31 cellular contexts compared by ENCODE assay signal in genomic region chr3:3447671-3448070, GRCh38.
"Had no signal": no experiment of that assay in that cellular context is flagged by ENCODE, and none has a peak within 500 bp of the region (broad histone marks: within the 10 kb centered on the region; RNA-seq: fewer than 3 reads in every experiment).

No MANE protein-coding gene starts in this region.

- H3K9me3 ChIP-seq: gastroesophageal sphincter, heart right ventricle, mucosa of descending colon, testis, tibial artery, uterus had no signal

- H3K27ac ChIP-seq: gastroesophageal sphincter, heart right ventricle, neural progenitor cell, parathyroid adenoma, skin epidermis, spleen, testis, tibial artery, uterus had no signal

- DNase-seq: cerebellar nuclear complex; cortex of kidney; effector memory CD8-positive, alpha-beta T cell; foreskin fibroblast; heart right ventricle; hypothalamus; immature natural killer cell; mesenchymal stem cell; mucosa of descending colon; naive B cell; right cardiac atrium; spleen; stimulated activated CD4-positive, alpha-beta T cell treated with anti-CD3 and anti-CD28 coated beads, Interleukin-4, amount 100 ng/mL, for 4 hours; stimulated activated naive CD8-positive, alpha-beta T cell treated with anti-CD3 and anti-CD28 coated beads, Interleukin-15, Interleukin-2, amounts not matched to agents 100 U/mL and 50 U/mL, for 24 hours; substantia nigra; testis; tibial artery; uterus had no signal

- H3K36me3 Mint-ChIP-seq: immature natural killer cell; mesothelial cell of epicardium; naive B cell; neural progenitor cell; stimulated activated memory B cell treated with anti-CD40 and anti-IgM and Interleukin-4, amounts not matched to agents 10 μg/mL and 1 μg/mL and 100 μg/mL, for 72 hours; type B pancreatic cell had no signal

- H3K27ac Mint-ChIP-seq: effector memory CD8-positive, alpha-beta T cell; immature natural killer cell; mesothelial cell of epicardium; nephron; neural progenitor cell; progenitor cell of endocrine pancreas; stimulated activated memory B cell treated with anti-CD40 and anti-IgM and Interleukin-4, amounts not matched to agents 10 μg/mL and 1 μg/mL and 100 μg/mL, for 72 hours; type B pancreatic cell had no signal

- H3K9me3 Mint-ChIP-seq: mesothelial cell of epicardium, neural progenitor cell had no signal

- H3K4me1 ChIP-seq: gastroesophageal sphincter, heart right ventricle, neural progenitor cell, parathyroid adenoma, spleen, testis, tibial artery, uterus had no signal

- H3K36me3 ChIP-seq: gastroesophageal sphincter, heart right ventricle, neural progenitor cell, spleen, tibial artery, uterus had no signal

- H3K4me1 Mint-ChIP-seq: immature natural killer cell; naive B cell; nephron; neural progenitor cell; stimulated activated memory B cell treated with anti-CD40 and anti-IgM and Interleukin-4, amounts not matched to agents 10 μg/mL and 1 μg/mL and 100 μg/mL, for 72 hours had no signal

- ATAC-seq: effector memory CD8-positive, alpha-beta T cell; esophagus mucosa; gastroesophageal sphincter; heart right ventricle; left lobe of liver; mucosa of descending colon; right cardiac atrium; stimulated activated naive CD8-positive, alpha-beta T cell treated with anti-CD3 and anti-CD28 coated beads, Interleukin-15, Interleukin-2, amounts not matched to agents 100 U/mL and 50 U/mL, for 24 hours had no signal

- H3K27me3 Mint-ChIP-seq: effector memory CD8-positive, alpha-beta T cell; naive B cell; progenitor cell of endocrine pancreas; stimulated activated memory B cell treated with anti-CD40 and anti-IgM and Interleukin-4, amounts not matched to agents 10 μg/mL and 1 μg/mL and 100 μg/mL, for 72 hours; type B pancreatic cell had no signal

- FAIRE-seq: endometrium, keratinocyte had no signal

- H3K27me3 ChIP-seq: gastroesophageal sphincter, heart right ventricle, neural progenitor cell, spleen, testis, tibial artery, uterus had no signal

- H3K4me3 Mint-ChIP-seq: effector memory CD8-positive, alpha-beta T cell; immature natural killer cell; mesothelial cell of epicardium; naive B cell; nephron; neural progenitor cell; stimulated activated memory B cell treated with anti-CD40 and anti-IgM and Interleukin-4, amounts not matched to agents 10 μg/mL and 1 μg/mL and 100 μg/mL, for 72 hours; type B pancreatic cell had no signal

- H3K4me3 ChIP-seq: gastroesophageal sphincter, heart right ventricle, mucosa of descending colon, neural progenitor cell, skin epidermis, spleen, testis, tibial artery, uterus had no signal
